Comparison of ENCODE assay signal across 12 cellular contexts in the genomic region with DNA sequence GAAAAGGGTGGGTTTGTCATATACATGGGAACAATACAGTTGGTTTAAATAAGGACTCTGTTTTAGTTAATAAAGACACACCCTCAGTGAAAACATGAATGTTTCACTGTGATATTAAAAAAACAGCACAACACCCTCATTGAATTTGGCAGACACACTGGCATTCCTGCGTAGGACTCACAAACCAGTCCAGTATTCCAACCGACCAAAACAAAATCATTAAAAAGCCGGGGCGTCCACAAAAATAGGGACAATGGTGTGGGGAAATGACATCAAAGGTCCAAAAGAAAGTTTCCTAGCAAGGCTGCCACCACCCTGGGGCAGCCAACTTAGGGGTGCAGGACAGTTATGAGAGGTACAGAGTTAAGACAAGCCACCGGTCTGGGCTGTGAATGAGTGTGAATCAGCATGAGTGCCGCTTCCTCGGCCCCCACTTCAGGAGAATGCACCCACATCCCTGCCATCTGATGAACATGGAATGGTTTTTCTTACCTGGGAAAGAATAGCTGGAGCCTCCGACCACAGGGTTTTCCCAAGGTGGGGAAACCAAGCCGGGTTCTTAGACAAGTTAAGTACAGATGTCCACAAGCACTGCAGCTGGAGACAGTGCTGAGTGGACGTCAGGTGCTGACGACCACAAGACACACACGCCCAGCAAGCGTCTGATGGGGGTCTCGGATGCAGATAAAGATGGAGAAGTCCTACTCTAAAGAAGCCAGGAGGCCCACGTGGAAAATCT.
A peak's percentile ranks its signal among the peaks of the same experiment; 100 is the strongest.
DNase-seq lines count a peak whose midpoint lies in the region; ATAC-seq and TF ChIP-seq lines count a peak whose summit lies in the region.
"Had no signal": no experiment of that assay in that cellular context is flagged by ENCODE, and none has a peak within 500 bp of the region (broad histone marks: within the 10 kb centered on the region; RNA-seq: fewer than 3 reads in every experiment).

No MANE protein-coding gene starts in this region.

- H3K27ac ChIP-seq in tibial nerve (peak overlapping the region; percentile 65 to 85 (median 79)), colonic mucosa (no peak overlapping the region)

- H3K4me1 Mint-ChIP-seq in T-cell, result peaks cover 17 to 45% (median 31%) of the 10 kb centered on the region in 3 donors
- no peaks in the 10 kb centered on the region for H3K4me1 Mint-ChIP-seq in nephron progenitor cell
- H3K4me1 Mint-ChIP-seq: central memory CD8-positive, alpha-beta T cell; WTC11 had no signal

- intact Hi-C loops in colonic mucosa (cut with DNase I), result no loop called here

- H3K27ac Mint-ChIP-seq in T-cell (peak overlapping the region; percentile 73 to 83), nephron progenitor cell (peak overlapping the region; percentile 87)
- H3K27ac Mint-ChIP-seq: activated T-cell treated with anti-CD3 and anti-CD28 coated beads, Interleukin-2, amount 50 U/mL, for 24 hours; WTC11 had no signal

- CTCF ChIA-PET in T-cell (lab: Charles Lee), result no interaction called here

- no peak overlapping the region for H3K4me3 ChIP-seq in tibial nerve
- H3K4me3 ChIP-seq in colonic mucosa, result no peak overlapping the region

- peak; percentile 24 to 75 for TF ChIP-seq EP300 in tibial nerve (IDR thresholded peaks at IDR 0.05)

- TF ChIP-seq POLR2A in tibial nerve (IDR thresholded peaks at IDR 0.05), result peak in 1 of 2 donors; percentile 23

- peaks cover 0 to 7% (median 0%) of the 10 kb centered on the region in 4 donors for H3K9me3 ChIP-seq in tibial nerve
- H3K9me3 ChIP-seq in colonic mucosa, result no peaks in the 10 kb centered on the region

- H3K27me3 Mint-ChIP-seq in T-cell, result no peaks in the 10 kb centered on the region
- no peaks in the 10 kb centered on the region for H3K27me3 Mint-ChIP-seq in nephron progenitor cell (ENCODE audit: low read depth, poor library complexity)
- H3K27me3 Mint-ChIP-seq: activated T-cell treated with anti-CD3 and anti-CD28 coated beads, Interleukin-2, amount 50 U/mL, for 24 hours; central memory CD8-positive, alpha-beta T cell had no signal

- ATAC-seq in T-cell (replicated peaks in 1 of 4) (no peak), GM19395 (IDR thresholded peaks at IDR 0.05; ENCODE audit: unreplicated experiment) (no peak)
- ATAC-seq: WTC11 had no signal

- 45 to 50% methylated on average over 15 of the region's 15 CpGs for WGBS in tibial nerve, 2 donors

- H3K36me3 Mint-ChIP-seq in T-cell (peaks cover 32% of the 10 kb centered on the region), nephron progenitor cell (ENCODE audit: low read depth) (peaks cover 80% of the 10 kb centered on the region)

- TF ChIP-seq CTCF in nephron progenitor cell (IDR thresholded peaks at IDR 0.05), result no peak
- no peak for TF ChIP-seq CTCF in tibial nerve (IDR thresholded peaks at IDR 0.05)
- TF ChIP-seq CTCF in colonic mucosa (IDR thresholded peaks at IDR 0.05), result no peak

- H3K4me3 Mint-ChIP-seq in T-cell (no peak overlapping the region), nephron progenitor cell (no peak overlapping the region)
- H3K4me3 Mint-ChIP-seq: activated T-cell treated with anti-CD3 and anti-CD28 coated beads, Interleukin-2, amount 50 U/mL, for 24 hours; central memory CD8-positive, alpha-beta T cell; WTC11 had no signal

- H3K9ac ChIP-seq in colonic mucosa (ENCODE audit: low read depth in 2 of 2, low read length in 2 of 2), result no peak overlapping the region

- no peaks in the 10 kb centered on the region for H3K9me3 Mint-ChIP-seq in T-cell
- peaks cover 4% of the 10 kb centered on the region for H3K9me3 Mint-ChIP-seq in nephron progenitor cell
- H3K9me3 Mint-ChIP-seq: activated T-cell treated with anti-CD3 and anti-CD28 coated beads, Interleukin-2, amount 50 U/mL, for 24 hours; central memory CD8-positive, alpha-beta T cell; WTC11 had no signal

- H3K36me3 ChIP-seq in tibial nerve (peaks cover 0 to 58% (median 11%) of the 10 kb centered on the region in 3 donors), colonic mucosa (no peaks in the 10 kb centered on the region)

- DNase-seq in T-cell, result no peak
- peak; percentile 46 for DNase-seq in fibroblast of gingiva (ENCODE audit: low read depth)
- no peak for DNase-seq in nephron progenitor cell
- DNase-seq in tibial nerve (ENCODE audit: low spot score in 2 of 2), result peak; percentile 51 to 64
- no peak for DNase-seq in colonic mucosa
- DNase-seq in NCI-H446 (lab: John Stamatoyannopoulos, UW), result no peak
- DNase-seq in amniotic stem cell (lab: John Stamatoyannopoulos, UW), result no peak
- DNase-seq: activated T-cell treated with anti-CD3 and anti-CD28 coated beads, Interleukin-2, amount 50 U/mL, for 24 hours; SHP77 had no signal

- H3K27me3 ChIP-seq in tibial nerve (no peaks in the 10 kb centered on the region), colonic mucosa (no peaks in the 10 kb centered on the region)

- POLR2A ChIA-PET in T-cell (lab: Charles Lee), result no interaction called here

- H3K4me1 ChIP-seq in tibial nerve, result peaks cover 0 to 50% (median 22%) of the 10 kb centered on the region in 4 donors
- no peaks in the 10 kb centered on the region for H3K4me1 ChIP-seq in colonic mucosa

Comparison
In these comparisons a context has a peak if more than half of its experiments do, and no peak if none do; other contexts are left out.
1. DNase-seq: peak in fibroblast of gingiva (single experiment) and tibial nerve (2 of 2); none in T-cell (0 of 34), nephron progenitor cell (single experiment), colonic mucosa (single experiment), NCI-H446 (0 of 2) and amniotic stem cell (single experiment).